In genomic region chr16:68452176-68452575, GRCh38 we compare ENCODE assay signal across 1 cellular context.
TF ChIP-seq lines count a peak whose summit lies in the region.

No MANE protein-coding gene starts in this region.

TF ChIP-seq in A549, 52 proteins besides CTCF, POLR2A, EP300 and RAD21 (continued from another document):
- TF ChIP-seq ATOH8 (CRISPR knock-in tag; IDR thresholded peaks at IDR 0.05; ENCODE audit: low read depth) = no peak
